1 cellular context compared by ENCODE assay signal in genomic region chr11:86923993-86924766, GRCh38.
A peak's percentile ranks its signal among the peaks of the same experiment; 100 is the strongest.
TF ChIP-seq lines count a peak whose summit lies in the region.

No MANE protein-coding gene starts in this region.

TF ChIP-seq in GM23338, 12 proteins besides CTCF, POLR2A, EP300 and RAD21 (continued from another document):
- TF ChIP-seq EZH2phosphoT487 (IDR thresholded peaks at IDR 0.05; ENCODE audit: unreplicated experiment) (no peak), STAT1 (IDR thresholded peaks at IDR 0.05; ENCODE audit: unreplicated experiment) (no peak), ZNF462 (CRISPR knock-in tag; IDR thresholded peaks at IDR 0.05) (peak; percentile 99), EZH2 (IDR thresholded peaks at IDR 0.05; ENCODE audit: low read depth, unreplicated experiment) (no peak), ZNF331 (CRISPR knock-in tag; IDR thresholded peaks at IDR 0.05; ENCODE audit: low read depth) (no peak), JUNB (IDR thresholded peaks at IDR 0.05; ENCODE audit: unreplicated experiment) (no peak)
TF ChIP-seq in GM23338: peak in this region for 4.
